In the genomic region with DNA sequence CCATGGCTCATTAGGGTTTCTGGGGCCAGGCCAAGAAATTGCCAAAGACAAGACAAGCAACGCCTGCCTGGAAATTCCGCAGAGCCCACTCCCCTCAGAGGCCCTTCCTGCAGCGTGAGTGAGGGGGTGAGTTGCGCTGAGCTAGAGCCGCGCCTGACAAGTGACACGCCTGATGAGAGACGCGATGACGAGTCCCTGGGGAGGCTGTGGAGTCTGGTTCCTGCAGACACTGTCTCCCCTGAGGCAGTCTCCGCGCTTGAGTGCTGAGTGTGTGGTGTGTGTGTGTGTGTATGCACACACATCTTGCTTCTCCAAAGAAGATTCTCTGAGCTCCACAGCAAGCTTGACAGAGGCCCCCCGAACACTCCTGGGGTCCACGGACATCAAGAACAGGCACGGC, we compare ENCODE assay signal across 13 cellular contexts.
DNase-seq lines count a peak whose midpoint lies in the region; ATAC-seq and TF ChIP-seq lines count a peak whose summit lies in the region.
"Had no signal": no experiment of that assay in that cellular context is flagged by ENCODE, and none has a peak within 500 bp of the region (broad histone marks: within the 10 kb centered on the region; RNA-seq: fewer than 3 reads in every experiment).

No MANE protein-coding gene starts in this region.

- peak; percentile 91 for DNase-seq in Karpas-422
- peak; percentile 49 for DNase-seq in osteoblast (ENCODE audit: insufficient read length, low spot score, missing footprints)
- DNase-seq in activated CD4-positive, alpha-beta T cell treated with anti-CD3 and anti-CD28 coated beads, Interleukin-2, amount 50 U/mL, for 1 hour, result no peak
- no peak for DNase-seq in naive thymus-derived CD4-positive, alpha-beta T cell
- DNase-seq: activated CD4-positive, alpha-beta T cell treated with anti-CD3 and anti-CD28 coated beads for 48 hours; activated naive CD4-positive, alpha-beta T cell; immature natural killer cell; NCI-H774 had no signal

- no peaks in the 10 kb centered on the region for H3K79me2 ChIP-seq in Karpas-422 (ENCODE audit: low read length)
- H3K79me2 ChIP-seq in osteoblast (ENCODE audit: insufficient read depth, low read length), result no peaks in the 10 kb centered on the region

- H3K4me1 ChIP-seq in Karpas-422 (ENCODE audit: low read length), result peaks cover 6% of the 10 kb centered on the region
- no peaks in the 10 kb centered on the region for H3K4me1 ChIP-seq in osteoblast (ENCODE audit: insufficient read depth, low read length)
- H3K4me1 ChIP-seq in naive thymus-derived CD4-positive, alpha-beta T cell (ENCODE audit: control insufficient read depth in 2 of 2, insufficient read depth in 2 of 2, low read length in 2 of 2), result no peaks in the 10 kb centered on the region
- H3K4me1 ChIP-seq: vagina had no signal

- no peaks in the 10 kb centered on the region for H3K27me3 Mint-ChIP-seq in naive thymus-derived CD4-positive, alpha-beta T cell

- H3K9me3 ChIP-seq in Karpas-422 (ENCODE audit: low read length) (no peaks in the 10 kb centered on the region), osteoblast (ENCODE audit: low read depth, low read length) (no peaks in the 10 kb centered on the region)
- no peaks in the 10 kb centered on the region for H3K9me3 ChIP-seq in naive thymus-derived CD4-positive, alpha-beta T cell (ENCODE audit: control insufficient read depth in 2 of 3, low read length in 3 of 3)
- H3K9me3 ChIP-seq: vagina had no signal

- H3K9me2 ChIP-seq in Karpas-422 (replicated peaks; ENCODE audit: insufficient read depth, low read length), result no peaks in the 10 kb centered on the region

- H3K36me3 ChIP-seq in Karpas-422 (ENCODE audit: insufficient read depth, low read length) (no peaks in the 10 kb centered on the region), osteoblast (ENCODE audit: insufficient read depth, low read length) (no peaks in the 10 kb centered on the region)
- H3K36me3 ChIP-seq in naive thymus-derived CD4-positive, alpha-beta T cell (ENCODE audit: control insufficient read depth in 2 of 3, insufficient read depth in 3 of 3, low read length in 3 of 3), result no peaks in the 10 kb centered on the region
- H3K36me3 ChIP-seq: vagina had no signal

- CTCF ChIA-PET in naive thymus-derived CD4-positive, alpha-beta T cell (lab: Charles Lee), result no interaction called here

- intact Hi-C loops in naive thymus-derived CD4-positive, alpha-beta T cell (cut with micrococcal nuclease), result no loop called here

- H2AFZ ChIP-seq in Karpas-422 (ENCODE audit: low read length) (no peak overlapping the region), osteoblast (ENCODE audit: low read length) (no peak overlapping the region)

- POLR2A ChIA-PET in naive thymus-derived CD4-positive, alpha-beta T cell (lab: Charles Lee), result no interaction called here

- H3K4me1 Mint-ChIP-seq in naive thymus-derived CD4-positive, alpha-beta T cell, result peaks cover 0 to 6% (median 0%) of the 10 kb centered on the region in 7 donors

- H3K27me3 ChIP-seq in Karpas-422 (ENCODE audit: low read length) (0 out of 2 replicates have a peak, but pooled peaks cover 4% of the 10 kb centered on the region), osteoblast (ENCODE audit: insufficient read depth, low read length) (peaks cover 8% of the 10 kb centered on the region)
- no peaks in the 10 kb centered on the region for H3K27me3 ChIP-seq in naive thymus-derived CD4-positive, alpha-beta T cell (ENCODE audit: control insufficient read depth in 2 of 2, insufficient read depth in 2 of 2, low read length in 2 of 2)
- H3K27me3 ChIP-seq: vagina had no signal

- no peak overlapping the region for H3K27ac Mint-ChIP-seq in naive thymus-derived CD4-positive, alpha-beta T cell

- peak overlapping the region; percentile 37 for H3K4me2 ChIP-seq in Karpas-422 (ENCODE audit: low read depth, low read length, poor library complexity, severe bottlenecking)
- H3K4me2 ChIP-seq in osteoblast (ENCODE audit: insufficient read depth, low read length), result no peak overlapping the region
- H3K4me2 ChIP-seq: KMS-11 had no signal

- ATAC-seq in GM18861 (IDR thresholded peaks at IDR 0.05; ENCODE audit: unreplicated experiment) (peak; percentile 75), GM21619 (IDR thresholded peaks at IDR 0.05; ENCODE audit: unreplicated experiment) (peak; percentile 84), GM19324 (IDR thresholded peaks at IDR 0.05; ENCODE audit: low FRiP score, unreplicated experiment) (no peak)
- no peak for ATAC-seq in naive thymus-derived CD4-positive, alpha-beta T cell

- H3K27ac ChIP-seq in Karpas-422 (ENCODE audit: low read length) (no peak overlapping the region), osteoblast (ENCODE audit: low read depth, low read length) (no peak overlapping the region)
- no peak overlapping the region for H3K27ac ChIP-seq in naive thymus-derived CD4-positive, alpha-beta T cell (ENCODE audit: low read depth, low read length)
- H3K27ac ChIP-seq: KMS-11, vagina had no signal

- H3K4me3 ChIP-seq in Karpas-422 (ENCODE audit: low read length) (no peak overlapping the region), osteoblast (ENCODE audit: insufficient read depth, low read length) (no peak overlapping the region)
- no peak overlapping the region for H3K4me3 ChIP-seq in naive thymus-derived CD4-positive, alpha-beta T cell (ENCODE audit: low read length)
- H3K4me3 ChIP-seq: vagina had no signal

- H3K9me3 Mint-ChIP-seq in naive thymus-derived CD4-positive, alpha-beta T cell, result peaks cover 0 to 5% (median 0%) of the 10 kb centered on the region in 11 donors

- H3K36me3 Mint-ChIP-seq in naive thymus-derived CD4-positive, alpha-beta T cell, result peaks cover 0 to 13% (median 4%) of the 10 kb centered on the region in 5 donors

- no peak overlapping the region for H3K9ac ChIP-seq in Karpas-422 (ENCODE audit: low read length)
- H3K9ac ChIP-seq: KMS-11 had no signal

- H4K20me1 ChIP-seq in Karpas-422 (ENCODE audit: insufficient read depth, low read depth, low read length), result peaks cover 21% of the 10 kb centered on the region; the same call in 1 of the 2 replicates
- no peaks in the 10 kb centered on the region for H4K20me1 ChIP-seq in osteoblast (ENCODE audit: insufficient read depth, low read length)

- no peak for TF ChIP-seq CTCF in osteoblast (IDR thresholded peaks at IDR 0.05; ENCODE audit: extremely low read depth, low read depth, low read length)

- H3K4me3 Mint-ChIP-seq in naive thymus-derived CD4-positive, alpha-beta T cell, result no peak overlapping the region
- H3K4me3 Mint-ChIP-seq: immature natural killer cell had no signal

Comparison
In these comparisons a context has a peak if more than half of its experiments do, and no peak if none do; other contexts are left out.
1. ATAC-seq: peak in GM18861 (single experiment) and GM21619 (single experiment); none in naive thymus-derived CD4-positive, alpha-beta T cell (single experiment) and GM19324 (single experiment).
2. DNase-seq: peak in Karpas-422 (single experiment) and osteoblast (single experiment); none in activated CD4-positive, alpha-beta T cell treated with anti-CD3 and anti-CD28 coated beads, Interleukin-2, amount 50 U/mL, for 1 hour (single experiment) and naive thymus-derived CD4-positive, alpha-beta T cell (0 of 9).